21 cellular contexts compared by ENCODE assay signal in genomic region chr6:22848121-22848520, GRCh38.
"Had no signal": no experiment of that assay in that cellular context is flagged by ENCODE, and none has a peak within 500 bp of the region (broad histone marks: within the 10 kb centered on the region; RNA-seq: fewer than 3 reads in every experiment).

No MANE protein-coding gene starts in this region.

- H3K27ac Mint-ChIP-seq: endodermal cell; naive B cell; nephron; stimulated activated naive B cell treated with anti-CD40 and anti-IgM and Interleukin-4, amounts not matched to agents 10 μg/mL and 1 μg/mL and 100 μg/mL, for 72 hours; stimulated activated naive CD8-positive, alpha-beta T cell treated with anti-CD3 and anti-CD28 coated beads, Interleukin-15, amount 100 ng/mL, for 72 hours had no signal

- ATAC-seq: foreskin keratinocyte; left colon; left ventricle myocardium superior; right lobe of liver; stimulated activated naive B cell treated with anti-CD40 and anti-IgM and Interleukin-4, amounts not matched to agents 10 μg/mL and 1 μg/mL and 100 μg/mL, for 72 hours; stimulated activated naive CD8-positive, alpha-beta T cell treated with anti-CD3 and anti-CD28 coated beads, Interleukin-15, amount 100 ng/mL, for 72 hours; upper lobe of right lung had no signal

- H3K4me3 Mint-ChIP-seq: endodermal cell; naive B cell; nephron; stimulated activated naive B cell treated with anti-CD40 and anti-IgM and Interleukin-4, amounts not matched to agents 10 μg/mL and 1 μg/mL and 100 μg/mL, for 72 hours; stimulated activated naive CD8-positive, alpha-beta T cell treated with anti-CD3 and anti-CD28 coated beads, Interleukin-15, amount 100 ng/mL, for 72 hours had no signal

- H3K27me3 Mint-ChIP-seq: naive B cell; stimulated activated naive B cell treated with anti-CD40 and anti-IgM and Interleukin-4, amounts not matched to agents 10 μg/mL and 1 μg/mL and 100 μg/mL, for 72 hours; stimulated activated naive CD8-positive, alpha-beta T cell treated with anti-CD3 and anti-CD28 coated beads, Interleukin-15, amount 100 ng/mL, for 72 hours had no signal

- H3K4me1 Mint-ChIP-seq: endodermal cell; naive B cell; nephron; stimulated activated naive B cell treated with anti-CD40 and anti-IgM and Interleukin-4, amounts not matched to agents 10 μg/mL and 1 μg/mL and 100 μg/mL, for 72 hours; stimulated activated naive CD8-positive, alpha-beta T cell treated with anti-CD3 and anti-CD28 coated beads, Interleukin-15, amount 100 ng/mL, for 72 hours had no signal

- H3K36me3 Mint-ChIP-seq: naive B cell; stimulated activated naive B cell treated with anti-CD40 and anti-IgM and Interleukin-4, amounts not matched to agents 10 μg/mL and 1 μg/mL and 100 μg/mL, for 72 hours had no signal

- H3K9me3 Mint-ChIP-seq: naive B cell; stimulated activated naive CD8-positive, alpha-beta T cell treated with anti-CD3 and anti-CD28 coated beads, Interleukin-15, amount 100 ng/mL, for 72 hours had no signal

- DNase-seq: effector CD4-positive, alpha-beta T cell; endodermal cell; erythroblast; head of caudate nucleus; hippocampal formation; left colon; left ventricle myocardium superior; mesenchymal stem cell; naive B cell; occipital lobe; right lobe of liver; spleen; stimulated activated CD4-positive, alpha-beta T cell treated with anti-CD3 and anti-CD28 coated beads, Interleukin-15, amount 100 ng/mL, for 24 hours; stimulated activated CD4-positive, alpha-beta T cell treated with anti-CD3 and anti-CD28 coated beads, Interleukin-1b, Interleukin-23, amount 100 ng/mL, for 48 hours; stimulated activated CD4-positive, alpha-beta T cell treated with anti-CD3 and anti-CD28 coated beads, Interleukin-4, amount 100 ng/mL, for 4 hours; stimulated activated naive B cell treated with anti-CD40 and anti-IgM and Interleukin-4, amounts not matched to agents 10 μg/mL and 1 μg/mL and 100 μg/mL, for 72 hours; stimulated activated naive CD8-positive, alpha-beta T cell treated with anti-CD3 and anti-CD28 coated beads, Interleukin-15, amount 100 ng/mL, for 72 hours; testis; upper lobe of right lung had no signal
